1 cellular context compared by ENCODE assay signal in the genomic region with DNA sequence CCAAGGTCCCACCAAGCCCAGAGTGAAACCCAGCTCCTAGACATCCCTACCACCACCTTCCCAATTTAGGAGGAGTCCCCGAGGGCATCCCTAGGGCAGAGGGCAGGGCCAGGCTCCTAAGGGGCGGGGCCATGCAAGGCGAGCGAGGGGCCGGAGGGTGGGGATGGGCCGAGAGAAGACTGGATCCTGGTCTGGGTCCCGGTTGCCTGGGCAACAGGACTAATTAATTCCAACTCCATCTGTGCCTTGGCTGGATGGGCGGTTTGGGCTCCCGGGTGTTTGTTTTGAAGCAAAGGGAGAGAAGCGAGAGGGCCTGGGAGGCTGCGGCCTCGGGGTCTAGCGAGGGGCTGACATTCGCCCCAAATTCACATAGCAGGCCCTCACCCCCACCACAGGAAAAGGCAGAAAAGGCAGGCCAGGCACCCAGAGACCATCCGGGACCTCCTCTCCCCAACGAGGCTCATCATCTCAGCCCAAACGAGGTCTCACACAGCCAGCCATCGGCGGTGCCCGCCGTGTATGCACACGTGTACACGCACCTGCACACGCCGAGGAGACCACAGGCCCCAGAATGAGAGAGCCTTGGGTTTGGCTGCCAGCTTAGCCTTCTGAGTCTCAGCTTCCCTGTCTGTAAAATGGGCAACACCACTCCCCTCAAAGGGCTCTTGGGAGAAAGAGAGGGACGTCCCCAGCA.
TF ChIP-seq lines count a peak whose summit lies in the region.

No MANE protein-coding gene starts in this region.

TF ChIP-seq in HepG2, 621 proteins besides CTCF, POLR2A, EP300 and RAD21 (continued from another document):
- TF ChIP-seq, protein P1, sequence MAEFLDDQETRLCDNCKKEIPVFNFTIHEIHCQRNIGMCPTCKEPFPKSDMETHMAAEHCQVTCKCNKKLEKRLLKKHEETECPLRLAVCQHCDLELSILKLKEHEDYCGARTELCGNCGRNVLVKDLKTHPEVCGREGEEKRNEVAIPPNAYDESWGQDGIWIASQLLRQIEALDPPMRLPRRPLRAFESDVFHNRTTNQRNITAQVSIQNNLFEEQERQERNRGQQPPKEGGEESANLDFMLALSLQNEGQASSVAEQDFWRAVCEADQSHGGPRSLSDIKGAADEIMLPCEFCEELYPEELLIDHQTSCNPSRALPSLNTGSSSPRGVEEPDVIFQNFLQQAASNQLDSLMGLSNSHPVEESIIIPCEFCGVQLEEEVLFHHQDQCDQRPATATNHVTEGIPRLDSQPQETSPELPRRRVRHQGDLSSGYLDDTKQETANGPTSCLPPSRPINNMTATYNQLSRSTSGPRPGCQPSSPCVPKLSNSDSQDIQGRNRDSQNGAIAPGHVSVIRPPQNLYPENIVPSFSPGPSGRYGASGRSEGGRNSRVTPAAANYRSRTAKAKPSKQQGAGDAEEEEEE (CRISPR knock-in tag; IDR thresholded peaks at IDR 0.05; ENCODE audit: borderline replicate concordance), result no peak
- TF ChIP-seq, protein P2, sequence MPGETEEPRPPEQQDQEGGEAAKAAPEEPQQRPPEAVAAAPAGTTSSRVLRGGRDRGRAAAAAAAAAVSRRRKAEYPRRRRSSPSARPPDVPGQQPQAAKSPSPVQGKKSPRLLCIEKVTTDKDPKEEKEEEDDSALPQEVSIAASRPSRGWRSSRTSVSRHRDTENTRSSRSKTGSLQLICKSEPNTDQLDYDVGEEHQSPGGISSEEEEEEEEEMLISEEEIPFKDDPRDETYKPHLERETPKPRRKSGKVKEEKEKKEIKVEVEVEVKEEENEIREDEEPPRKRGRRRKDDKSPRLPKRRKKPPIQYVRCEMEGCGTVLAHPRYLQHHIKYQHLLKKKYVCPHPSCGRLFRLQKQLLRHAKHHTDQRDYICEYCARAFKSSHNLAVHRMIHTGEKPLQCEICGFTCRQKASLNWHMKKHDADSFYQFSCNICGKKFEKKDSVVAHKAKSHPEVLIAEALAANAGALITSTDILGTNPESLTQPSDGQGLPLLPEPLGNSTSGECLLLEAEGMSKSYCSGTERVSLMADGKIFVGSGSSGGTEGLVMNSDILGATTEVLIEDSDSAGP (CRISPR knock-in tag; IDR thresholded peaks at IDR 0.05; ENCODE audit: borderline replicate concordance), result no peak
- no peak for TF ChIP-seq NFE2L2 (IDR thresholded peaks at IDR 0.05; ENCODE audit: low read length)
- no peak for TF ChIP-seq ATF7-NPFF (CRISPR knock-in tag; IDR thresholded peaks at IDR 0.05; ENCODE audit: low read depth)
- TF ChIP-seq ZNF607 (CRISPR knock-in tag; IDR thresholded peaks at IDR 0.05; ENCODE audit: borderline replicate concordance), result no peak
- TF ChIP-seq ZSCAN20 (CRISPR knock-in tag; IDR thresholded peaks at IDR 0.05; ENCODE audit: borderline replicate concordance), result no peak
